1 cellular context compared by ENCODE assay signal in the genomic region with DNA sequence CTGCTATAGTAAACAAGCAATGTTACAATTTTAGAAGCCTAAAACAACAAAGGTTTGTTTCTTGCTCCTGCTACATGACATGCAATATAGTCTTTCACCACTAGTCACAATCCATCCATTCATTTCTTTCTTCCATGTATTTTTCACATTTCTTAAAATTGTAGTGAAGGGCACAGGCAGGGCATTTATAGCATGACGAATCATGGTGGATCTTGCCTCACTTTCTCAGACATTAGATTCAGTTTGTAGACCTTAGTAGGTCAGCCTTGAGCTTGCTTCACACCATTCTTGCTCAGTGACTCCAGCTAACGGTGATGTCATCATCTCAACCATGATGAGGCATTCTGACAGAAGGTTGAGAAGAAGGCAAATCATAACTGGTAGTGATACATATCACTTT.
TF ChIP-seq lines count a peak whose summit lies in the region.

No MANE protein-coding gene starts in this region.

TF ChIP-seq in SK-N-SH, 30 proteins besides CTCF, POLR2A, EP300 and RAD21 (continued from another document):
- TF ChIP-seq, protein P1, sequence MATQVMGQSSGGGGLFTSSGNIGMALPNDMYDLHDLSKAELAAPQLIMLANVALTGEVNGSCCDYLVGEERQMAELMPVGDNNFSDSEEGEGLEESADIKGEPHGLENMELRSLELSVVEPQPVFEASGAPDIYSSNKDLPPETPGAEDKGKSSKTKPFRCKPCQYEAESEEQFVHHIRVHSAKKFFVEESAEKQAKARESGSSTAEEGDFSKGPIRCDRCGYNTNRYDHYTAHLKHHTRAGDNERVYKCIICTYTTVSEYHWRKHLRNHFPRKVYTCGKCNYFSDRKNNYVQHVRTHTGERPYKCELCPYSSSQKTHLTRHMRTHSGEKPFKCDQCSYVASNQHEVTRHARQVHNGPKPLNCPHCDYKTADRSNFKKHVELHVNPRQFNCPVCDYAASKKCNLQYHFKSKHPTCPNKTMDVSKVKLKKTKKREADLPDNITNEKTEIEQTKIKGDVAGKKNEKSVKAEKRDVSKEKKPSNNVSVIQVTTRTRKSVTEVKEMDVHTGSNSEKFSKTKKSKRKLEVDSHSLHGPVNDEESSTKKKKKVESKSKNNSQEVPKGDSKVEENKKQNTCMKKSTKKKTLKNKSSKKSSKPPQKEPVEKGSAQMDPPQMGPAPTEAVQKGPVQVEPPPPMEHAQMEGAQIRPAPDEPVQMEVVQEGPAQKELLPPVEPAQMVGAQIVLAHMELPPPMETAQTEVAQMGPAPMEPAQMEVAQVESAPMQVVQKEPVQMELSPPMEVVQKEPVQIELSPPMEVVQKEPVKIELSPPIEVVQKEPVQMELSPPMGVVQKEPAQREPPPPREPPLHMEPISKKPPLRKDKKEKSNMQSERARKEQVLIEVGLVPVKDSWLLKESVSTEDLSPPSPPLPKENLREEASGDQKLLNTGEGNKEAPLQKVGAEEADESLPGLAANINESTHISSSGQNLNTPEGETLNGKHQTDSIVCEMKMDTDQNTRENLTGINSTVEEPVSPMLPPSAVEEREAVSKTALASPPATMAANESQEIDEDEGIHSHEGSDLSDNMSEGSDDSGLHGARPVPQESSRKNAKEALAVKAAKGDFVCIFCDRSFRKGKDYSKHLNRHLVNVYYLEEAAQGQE (IDR thresholded peaks at IDR 0.05; ENCODE audit: low read depth, low read length), result no peak
